Comparison of ENCODE assay signal across 8 cellular contexts in genomic region chr9:87148391-87149237, GRCh38.
A peak's percentile ranks its signal among the peaks of the same experiment; 100 is the strongest.
DNase-seq lines count a peak whose midpoint lies in the region; ATAC-seq and TF ChIP-seq lines count a peak whose summit lies in the region.

No MANE protein-coding gene starts in this region.

- no peak for ATAC-seq in GM18907 (IDR thresholded peaks at IDR 0.05; ENCODE audit: unreplicated experiment)

- TF ChIP-seq POLR2A in spleen (IDR thresholded peaks at IDR 0.05) = no peak

- peak overlapping the region; percentile 57 for H3K4me3 Mint-ChIP-seq in dendritic cell treated with granulocyte-macrophage colony-stimulating factor and Interleukin-4, amounts not matched to agents 40 ng/mL and 50 ng/mL, for 4 days

- H3K36me3 Mint-ChIP-seq in dendritic cell treated with granulocyte-macrophage colony-stimulating factor and Interleukin-4, amounts not matched to agents 40 ng/mL and 50 ng/mL, for 4 days (ENCODE audit: low read depth) = no peaks in the 10 kb centered on the region

- peak overlapping the region; percentile 91 for H3K27ac ChIP-seq in layer of hippocampus (ENCODE audit: low read depth, low read length)
- H3K27ac ChIP-seq in spleen = peak overlapping the region in 7 of 8 donors; percentile 41 to 76 (median 52)

- H3K36me3 ChIP-seq in spleen = no peaks in the 10 kb centered on the region

- intact Hi-C loops in dendritic cell treated with granulocyte-macrophage colony-stimulating factor and Interleukin-4, amounts not matched to agents 40 ng/mL and 50 ng/mL, for 4 days (cut with micrococcal nuclease) = no loop called here
- intact Hi-C loops in spleen (cut with DNase I; ENCODE audit: low total_unique reads) = no loop called here

- WGBS in spleen, 5 donors = 17 to 24% (median 19%) methylated on average over 50 to 51 of the region's 51 CpGs

- DNase-seq in DMS114 treated with DMSO at 0.1 percent for 48 hours (lab: John Stamatoyannopoulos, UW; ENCODE audit: unreplicated experiment) (peak; percentile 6), NCI-H748 treated with DMSO at 0.1 percent for 48 hours (lab: John Stamatoyannopoulos, UW) (peak; percentile 33), spleen (peak; percentile 77), OCI-M1 (lab: John Stamatoyannopoulos, UW) (no peak), activated gamma-delta T cell treated with Interleukin-2 at 50 U/mL for 16 hours (no peak)

- TF ChIP-seq CTCF in spleen (IDR thresholded peaks at IDR 0.05 in 8 of 11, conservative IDR thresholded peaks at IDR 0.05 in 3 of 11) = peak in 1 of 11 experiments; percentile 21

- peaks cover 46% of the 10 kb centered on the region for H3K27me3 Mint-ChIP-seq in dendritic cell treated with granulocyte-macrophage colony-stimulating factor and Interleukin-4, amounts not matched to agents 40 ng/mL and 50 ng/mL, for 4 days

- H3K9me3 ChIP-seq in spleen = no peaks in the 10 kb centered on the region

- H3K27me3 ChIP-seq in layer of hippocampus (ENCODE audit: control insufficient read depth, insufficient read depth, low read length) (no peaks in the 10 kb centered on the region), spleen (replicated peaks in 1 of 7) (peaks cover 0 to 43% (median 0%) of the 10 kb centered on the region in 7 donors)

- peaks cover 8% of the 10 kb centered on the region for H3K4me1 Mint-ChIP-seq in dendritic cell treated with granulocyte-macrophage colony-stimulating factor and Interleukin-4, amounts not matched to agents 40 ng/mL and 50 ng/mL, for 4 days (ENCODE audit: low read depth)

- peaks cover 0 to 14% (median 0%) of the 10 kb centered on the region in 6 donors for H3K4me1 ChIP-seq in spleen

- H3K27ac Mint-ChIP-seq in dendritic cell treated with granulocyte-macrophage colony-stimulating factor and Interleukin-4, amounts not matched to agents 40 ng/mL and 50 ng/mL, for 4 days = peak overlapping the region; percentile 40

- peak overlapping the region in 3 of 8 donors; percentile 14 to 49 (median 28) for H3K4me3 ChIP-seq in spleen

- H3K9me3 Mint-ChIP-seq in dendritic cell treated with granulocyte-macrophage colony-stimulating factor and Interleukin-4, amounts not matched to agents 40 ng/mL and 50 ng/mL, for 4 days = no peaks in the 10 kb centered on the region

Comparison
In these comparisons a context has a peak if more than half of its experiments do, and no peak if none do; other contexts are left out.
1. DNase-seq: peak in DMS114 treated with DMSO at 0.1 percent for 48 hours (single experiment), NCI-H748 treated with DMSO at 0.1 percent for 48 hours (single experiment) and spleen (single experiment); none in OCI-M1 (single experiment) and activated gamma-delta T cell treated with Interleukin-2 at 50 U/mL for 16 hours (single experiment).